8 cellular contexts compared by ENCODE assay signal in the genomic region with DNA sequence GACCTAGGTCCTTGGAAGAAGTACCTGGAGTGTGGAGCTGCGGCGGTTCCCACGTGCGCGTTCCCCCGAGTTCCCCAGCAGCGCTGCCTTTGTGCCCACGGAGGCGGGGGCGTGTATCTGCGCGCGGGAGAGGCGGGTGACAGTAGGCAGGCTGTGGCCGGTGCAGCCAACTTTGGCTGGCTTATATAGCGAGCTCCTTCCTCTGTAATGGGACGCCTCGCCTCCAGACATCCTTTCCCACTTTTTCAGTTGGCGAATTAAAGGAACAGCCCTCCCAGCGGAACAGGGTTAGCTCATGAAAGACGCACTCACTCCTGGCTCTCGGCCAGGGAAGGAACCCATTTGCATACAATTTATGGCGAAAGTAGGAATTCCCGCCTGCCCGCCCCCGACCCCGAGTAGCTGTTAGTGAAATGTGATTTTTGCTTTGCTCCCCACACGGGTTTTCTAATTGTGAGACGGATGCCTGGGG. TPM values are rescaled to one million over a fixed set of nuclear protein-coding genes. Genes with fewer than 3 reads are reported as not detected.
A peak's percentile ranks its signal among the peaks of the same experiment; 100 is the strongest.
DNase-seq lines count a peak whose midpoint lies in the region; ATAC-seq and TF ChIP-seq lines count a peak whose summit lies in the region.

A gene (minus strand): TSS at position 159 of the 472 bp plus-strand sequence. CDS start 27,139 bp downstream, outside the sequence.

- no peaks in the 10 kb centered on the region for H3K27me3 ChIP-seq in osteoblast (ENCODE audit: insufficient read depth, low read length)

- peak within 1 kb of the TSS; percentile 71 for H3K9ac ChIP-seq in SK-N-MC (ENCODE audit: insufficient read length)

- no peak for ATAC-seq in GM18909 (IDR thresholded peaks at IDR 0.05; ENCODE audit: poor library complexity, unreplicated experiment)

- H3K36me3 ChIP-seq in SK-N-MC (ENCODE audit: insufficient read depth, low read length) (no peaks in the 10 kb centered on the region), osteoblast (ENCODE audit: insufficient read depth, low read length) (peaks cover 17% of the 10 kb centered on the region)

- no peaks in the 10 kb centered on the region for H3K9me3 ChIP-seq in SK-N-MC (ENCODE audit: low read depth, low read length)
- H3K9me3 ChIP-seq in osteoblast (ENCODE audit: low read depth, low read length) = no peaks in the 10 kb centered on the region

- no peak for TF ChIP-seq CTCF in osteoblast (IDR thresholded peaks at IDR 0.05; ENCODE audit: extremely low read depth, low read depth, low read length)

- H2AFZ ChIP-seq in osteoblast (ENCODE audit: low read length) = peak within 1 kb of the TSS; percentile 72

- peaks cover 53% of the 10 kb centered on the region for H3K4me1 ChIP-seq in osteoblast (ENCODE audit: insufficient read depth, low read length)

- H3K4me3 ChIP-seq in SK-N-MC = peak within 1 kb of the TSS; percentile 81
- H3K4me3 ChIP-seq in osteoblast (ENCODE audit: insufficient read depth, low read length) = peak within 1 kb of the TSS; percentile 76

- H3K4me2 ChIP-seq in osteoblast (ENCODE audit: insufficient read depth, low read length) = peak within 1 kb of the TSS; percentile 92

- no peaks in the 10 kb centered on the region for H4K20me1 ChIP-seq in osteoblast (ENCODE audit: insufficient read depth, low read length)

- H3K79me2 ChIP-seq in osteoblast (ENCODE audit: insufficient read depth, low read length) = peaks cover 35% of the 10 kb centered on the region

- H3K27ac ChIP-seq in SK-N-MC = peak within 1 kb of the TSS; percentile 63
- H3K27ac ChIP-seq in osteoblast (ENCODE audit: low read depth, low read length) = peak within 1 kb of the TSS; percentile 84

- DNase-seq in HK-2 (ENCODE audit: unreplicated experiment) (peak; percentile 64), SK-N-MC (ENCODE audit: low read depth, low spot score) (peak; percentile 50), globus pallidus (ENCODE audit: low spot score) (peak; percentile 47), osteoblast (ENCODE audit: insufficient read length, low spot score, missing footprints) (peak; percentile 78), NCI-H2107 (lab: John Stamatoyannopoulos, UW) (no peak), SKM-1 treated with dmso at 0.1 percent for 144 hours (lab: John Stamatoyannopoulos, UW; ENCODE audit: unreplicated experiment) (no peak), NCI-H1930 (lab: John Stamatoyannopoulos, UW) (no peak)

RNA-seq across cellular contexts. Expression of the gene that starts here (rescaled TPM):
- 611 and 664 TPM in 2 replicates for total RNA-seq in osteoblast

Comparison
In these comparisons a context has a peak if more than half of its experiments do, and no peak if none do; other contexts are left out.
1. DNase-seq: peak in HK-2 (single experiment), SK-N-MC (single experiment), globus pallidus (single experiment) and osteoblast (single experiment); none in NCI-H2107 (single experiment), SKM-1 treated with dmso at 0.1 percent for 144 hours (single experiment) and NCI-H1930 (0 of 2).